Comparison of ENCODE assay signal across 8 cellular contexts in genomic region chr5:170184007-170184687, GRCh38. TPM values are rescaled to one million over a fixed set of nuclear protein-coding genes. Genes with fewer than 3 reads are reported as not detected.
DNase-seq lines count a peak whose midpoint lies in the region; ATAC-seq and TF ChIP-seq lines count a peak whose summit lies in the region.

No MANE protein-coding gene starts in this region.

- H3K4me1 ChIP-seq in transverse colon = no peaks in the 10 kb centered on the region

- intact Hi-C loops in transverse colon (cut with DNase I; ENCODE audit: low total_unique reads) = no loop called here

- POLR2A ChIA-PET in GM10248 (lab: Yijun Ruan, JAX) = no interaction called here

- no peak for TF ChIP-seq POLR2A in transverse colon (IDR thresholded peaks at IDR 0.05)

- CTCF ChIA-PET in GM10248 (lab: Yijun Ruan, JAX) = interaction anchor here (0.5 to 7.9 kb wide), 38 partner anchors 11 to 1197 kb away, joined by 3 to 100 read pairs (median 6); partner anchors contain the start of gene FOXI1
- CTCF ChIA-PET in activated CD8-positive, alpha-beta memory T cell treated with anti-CD3 and anti-CD28 coated beads, Interleukin-2, amount 10 ng/mL, durations not matched to agents 7 days and 5 days (lab: Charles Lee) = interaction anchor here (1.0 to 4.0 kb wide), 11 partner anchors 10 to 237 kb away, joined by 3 to 37 read pairs (median 5); no protein-coding TSS in a partner anchor

- ATAC-seq in HG02759 (IDR thresholded peaks at IDR 0.05; ENCODE audit: unreplicated experiment) = peak; percentile 89
- peak; percentile 74 for ATAC-seq in activated CD8-positive, alpha-beta memory T cell treated with anti-CD3 and anti-CD28 coated beads, Interleukin-2, amount 10 ng/mL, durations not matched to agents 7 days and 5 days

- no peaks in the 10 kb centered on the region for H3K27me3 ChIP-seq in transverse colon

- H3K27ac ChIP-seq in 22Rv1 (no peak overlapping the region), transverse colon (no peak overlapping the region)

- TF ChIP-seq EP300 in transverse colon (IDR thresholded peaks at IDR 0.05; ENCODE audit: low read depth) = no peak

- in situ Hi-C loops in transverse colon (cut with MboI; ENCODE audit: low pct_ligation_motif_present in 1 of 4, low pct_unique_long_range_greater_than_20kb in 1 of 4, low sequenced_read_pairs in 3 of 4) = loop anchor here in 2 of 4 donors (10.0 kb wide), 2 partner anchors 79 to 89 kb away; partner anchors contain the start of gene FOXI1 (in 1 of the 2)

- no peak overlapping the region for H3K27ac Mint-ChIP-seq in activated CD8-positive, alpha-beta memory T cell treated with anti-CD3 and anti-CD28 coated beads, Interleukin-2, amount 10 ng/mL, durations not matched to agents 7 days and 5 days
- no peak overlapping the region for H3K27ac Mint-ChIP-seq in nephron

- DNase-seq in GM10248 (ENCODE audit: extremely low spot score) = peak; percentile 67
- DNase-seq in NCI-H345 treated with DMSO at 0.1 percent for 48 hours (lab: John Stamatoyannopoulos, UW; ENCODE audit: unreplicated experiment) = peak; percentile 38
- peak; percentile 69 for DNase-seq in activated CD8-positive, alpha-beta memory T cell treated with anti-CD3 and anti-CD28 coated beads, Interleukin-2, amount 10 ng/mL, durations not matched to agents 7 days and 5 days
- peak; percentile 53 for DNase-seq in fibroblast of mammary gland (ENCODE audit: low read depth)
- peak; percentile 44 for DNase-seq in transverse colon

- no peaks in the 10 kb centered on the region for H3K36me3 ChIP-seq in transverse colon

- no peaks in the 10 kb centered on the region for H3K9me3 ChIP-seq in transverse colon

- WGBS in transverse colon (ENCODE audit: low coverage in 1 of 2), 2 donors = 37% methylated on average over 8 of the region's 8 CpGs; no CpG with 5 or more reads in 1 of the 2 donors

- no peak overlapping the region for H3K4me3 ChIP-seq in fibroblast of mammary gland (ENCODE audit: control insufficient read depth, low read depth, low read length)
- no peak overlapping the region for H3K4me3 ChIP-seq in transverse colon

- H3K9me3 Mint-ChIP-seq in activated CD8-positive, alpha-beta memory T cell treated with anti-CD3 and anti-CD28 coated beads, Interleukin-2, amount 10 ng/mL, durations not matched to agents 7 days and 5 days (ENCODE audit: low read depth) = no peaks in the 10 kb centered on the region
- H3K9me3 Mint-ChIP-seq in nephron = no peaks in the 10 kb centered on the region

- peaks cover 15% of the 10 kb centered on the region for H3K27me3 Mint-ChIP-seq in activated CD8-positive, alpha-beta memory T cell treated with anti-CD3 and anti-CD28 coated beads, Interleukin-2, amount 10 ng/mL, durations not matched to agents 7 days and 5 days
- H3K27me3 Mint-ChIP-seq in nephron (ENCODE audit: low read depth) = peaks cover 4% of the 10 kb centered on the region

- H3K4me3 Mint-ChIP-seq in activated CD8-positive, alpha-beta memory T cell treated with anti-CD3 and anti-CD28 coated beads, Interleukin-2, amount 10 ng/mL, durations not matched to agents 7 days and 5 days = no peak overlapping the region
- no peak overlapping the region for H3K4me3 Mint-ChIP-seq in nephron

- TF ChIP-seq CTCF in 22Rv1 (IDR thresholded peaks at IDR 0.05) (peak; percentile 86), GM10248 (IDR thresholded peaks at IDR 0.05; ENCODE audit: control extremely low read depth, extremely low read depth, low read depth, missing control alignments) (peak; percentile 89), fibroblast of mammary gland (conservative IDR thresholded peaks at IDR 0.05; ENCODE audit: control insufficient read depth, insufficient read depth, low read depth, low read length) (peak; percentile 77), nephron (IDR thresholded peaks at IDR 0.05; ENCODE audit: unreplicated experiment in 3 of 3) (peak; percentile 68 to 73 (median 68)), transverse colon (IDR thresholded peaks at IDR 0.05) (peak; percentile 27 to 60 (median 55))

- no peaks in the 10 kb centered on the region for H3K36me3 Mint-ChIP-seq in activated CD8-positive, alpha-beta memory T cell treated with anti-CD3 and anti-CD28 coated beads, Interleukin-2, amount 10 ng/mL, durations not matched to agents 7 days and 5 days
- H3K36me3 Mint-ChIP-seq in nephron (ENCODE audit: low read depth) = no peaks in the 10 kb centered on the region

- H3K4me1 Mint-ChIP-seq in activated CD8-positive, alpha-beta memory T cell treated with anti-CD3 and anti-CD28 coated beads, Interleukin-2, amount 10 ng/mL, durations not matched to agents 7 days and 5 days = no peaks in the 10 kb centered on the region
- H3K4me1 Mint-ChIP-seq in nephron = peaks cover 7% of the 10 kb centered on the region

RNA-seq across cellular contexts. Expression of gene C5orf58, which starts 48.6 kb away (rescaled TPM):
- total RNA-seq in activated CD8-positive, alpha-beta memory T cell treated with anti-CD3 and anti-CD28 coated beads, Interleukin-2, amount 10 ng/mL, durations not matched to agents 7 days and 5 days = not detected
- under 1 TPM in 1 of 4 donors, not detected in 3; 0.79 TPM for total RNA-seq in transverse colon
